ENCODE assay signal across 1 cellular context in the genomic region with DNA sequence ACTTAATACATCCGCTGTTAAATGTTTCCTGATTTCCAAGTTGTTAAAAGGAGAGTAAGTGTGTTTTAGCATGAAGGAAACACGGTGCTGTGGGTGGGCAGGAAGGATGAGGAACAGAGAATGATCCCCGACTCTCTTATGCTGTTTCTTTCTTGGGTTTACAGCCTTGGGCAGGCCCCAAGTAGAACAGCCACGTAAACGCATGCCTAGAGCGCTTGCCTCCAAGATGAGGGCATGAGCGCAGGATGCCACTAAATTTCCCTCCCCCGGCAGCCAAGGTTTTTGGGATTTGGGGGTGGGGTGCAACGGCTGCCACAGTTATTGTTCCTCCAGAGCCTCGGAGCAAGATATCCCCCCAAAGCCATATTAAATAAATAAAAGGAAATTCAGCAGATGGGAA.
TF ChIP-seq lines count a peak whose summit lies in the region.

No MANE protein-coding gene starts in this region.

TF ChIP-seq in GM12878, 131 proteins besides CTCF, POLR2A, EP300 and RAD21:
- TF ChIP-seq SP1 (IDR thresholded peaks at IDR 0.05; ENCODE audit: low read depth, low read length): no peak
